Comparison of ENCODE assay signal across 8 cellular contexts in the genomic region with DNA sequence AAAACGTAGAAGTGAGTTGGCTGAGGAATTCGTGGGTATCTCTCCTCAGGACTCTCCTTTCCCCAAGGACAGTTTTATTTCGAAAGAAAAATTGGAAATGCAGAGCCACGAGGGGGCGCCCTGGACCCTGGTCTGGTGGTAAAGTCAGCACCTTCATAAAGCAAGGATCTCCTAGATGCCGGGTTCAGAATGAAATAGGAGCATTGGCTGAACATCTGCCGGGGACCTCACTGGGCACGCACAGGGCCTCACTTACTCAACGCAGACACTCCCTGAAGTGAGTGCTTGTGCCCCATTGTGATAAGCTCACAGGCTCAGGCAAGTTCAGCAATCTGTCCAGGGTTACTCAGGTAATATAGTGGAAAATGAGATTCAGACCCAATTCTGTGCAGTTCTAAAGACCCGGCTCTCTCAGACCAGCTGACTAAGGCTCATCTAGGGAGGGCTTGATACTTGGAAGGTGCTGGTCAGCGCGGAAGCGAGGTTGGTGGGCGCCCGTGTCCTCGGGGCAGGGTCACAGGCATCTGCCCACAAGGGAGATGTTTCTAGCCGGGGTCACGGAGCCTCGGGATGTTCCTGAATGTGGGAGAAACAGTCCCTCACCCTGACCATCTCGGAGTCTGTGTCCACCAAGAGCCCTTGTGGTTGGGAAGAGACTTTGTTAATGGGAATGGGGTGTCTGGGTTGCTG. TPM values are rescaled to one million over a fixed set of nuclear protein-coding genes. Genes with fewer than 3 reads are reported as not detected.
DNase-seq lines count a peak whose midpoint lies in the region; ATAC-seq and TF ChIP-seq lines count a peak whose summit lies in the region.

No MANE protein-coding gene starts in this region.

- TF ChIP-seq EP300 in neural cell (conservative IDR thresholded peaks at IDR 0.05; ENCODE audit: poor library complexity, severe bottlenecking), result no peak
- TF ChIP-seq EP300 in upper lobe of left lung (IDR thresholded peaks at IDR 0.05), result no peak

- peak; percentile 94 for TF ChIP-seq CTCF in C4-2B (conservative IDR thresholded peaks at IDR 0.05)
- peak; percentile 59 for TF ChIP-seq CTCF in neural cell (IDR thresholded peaks at IDR 0.05; ENCODE audit: poor library complexity, severe bottlenecking)
- TF ChIP-seq CTCF in upper lobe of left lung (IDR thresholded peaks at IDR 0.05), result peak in 4 of 6 experiments; percentile 34 to 53 (median 44)

- H3K27me3 ChIP-seq in neural cell (ENCODE audit: insufficient read depth, low read depth, low read length) (no peaks in the 10 kb centered on the region), upper lobe of left lung (peaks cover 0 to 16% (median 6%) of the 10 kb centered on the region in 4 donors)

- H3F3A ChIP-seq in neural cell (ENCODE audit: insufficient read depth, low read length, poor library complexity, severe bottlenecking), result no peaks in the 10 kb centered on the region

- no peaks in the 10 kb centered on the region for H3K9me2 ChIP-seq in neural cell (ENCODE audit: insufficient read depth, low read length)

- no peak for TF ChIP-seq POLR2A in erythroblast (IDR thresholded peaks at IDR 0.05; ENCODE audit: low read length)
- TF ChIP-seq POLR2A in upper lobe of left lung (IDR thresholded peaks at IDR 0.05), result no peak

- WGBS in upper lobe of left lung, 2 donors, result 45 to 52% methylated on average over 20 of the region's 20 CpGs

- H3K27ac ChIP-seq in C4-2B (no peak overlapping the region), neural cell (ENCODE audit: low read length) (no peak overlapping the region), upper lobe of left lung (no peak overlapping the region)

- no peaks in the 10 kb centered on the region for H3K79me2 ChIP-seq in neural cell (replicated peaks; ENCODE audit: insufficient read depth, low read length)

- no peaks in the 10 kb centered on the region for H3K4me1 ChIP-seq in upper lobe of left lung

- DNase-seq in HCEC 1CT (peak; percentile 44), NCI-H524 treated with DMSO at 0.1 percent for 48 hours (lab: John Stamatoyannopoulos, UW) (peak; percentile 14), erythroblast (lab: John Stamatoyannopoulos, UW) (peak; percentile 56 to 77), upper lobe of left lung (peak; percentile 54 to 57)
- peak; percentile 25 to 50 for DNase-seq in activated CD4-positive, alpha-beta T cell treated with anti-CD3 and anti-CD28 coated beads, Interleukin-2, amount 50 U/mL, for 4 hours

- peak; percentile 49 for TF ChIP-seq RAD21 in neural cell (conservative IDR thresholded peaks at IDR 0.05)

- peak in 1 of 2 donors; percentile 33 for ATAC-seq in upper lobe of left lung (ENCODE audit: low FRiP score in 2 of 2)
- no peak for ATAC-seq in HG03159 (IDR thresholded peaks at IDR 0.05; ENCODE audit: unreplicated experiment)

- no peaks in the 10 kb centered on the region for H4K20me1 ChIP-seq in neural cell (ENCODE audit: insufficient read depth)

- H3K9me3 ChIP-seq in neural cell (ENCODE audit: low read length) (no peaks in the 10 kb centered on the region), upper lobe of left lung (no peaks in the 10 kb centered on the region)

- H3K4me3 ChIP-seq in neural cell (ENCODE audit: low read length) (no peak overlapping the region), upper lobe of left lung (no peak overlapping the region)

- H3K4me2 ChIP-seq in neural cell (ENCODE audit: low read length), result no peak overlapping the region

- no peaks in the 10 kb centered on the region for H3K36me3 ChIP-seq in neural cell (ENCODE audit: insufficient read depth, low read length)
- no peaks in the 10 kb centered on the region for H3K36me3 ChIP-seq in upper lobe of left lung

- H2AFZ ChIP-seq in neural cell (ENCODE audit: low read depth, low read length), result no peak overlapping the region

- H3K9ac ChIP-seq in neural cell (ENCODE audit: low read length), result no peak overlapping the region

TF ChIP-seq in neural cell, 6 proteins besides CTCF, POLR2A, EP300 and RAD21:
- TF ChIP-seq MXI1 (conservative IDR thresholded peaks at IDR 0.05; ENCODE audit: poor library complexity, severe bottlenecking) (no peak), TAF1 (IDR thresholded peaks at IDR 0.05; ENCODE audit: low read depth) (no peak), SMC3 (conservative IDR thresholded peaks at IDR 0.05; ENCODE audit: poor library complexity) (peak; percentile 57), POLR2AphosphoS5 (IDR thresholded peaks at IDR 0.05) (no peak), EZH2 (IDR thresholded peaks at IDR 0.05; ENCODE audit: borderline replicate concordance, insufficient read depth, low read length, poor library complexity, severe bottlenecking) (no peak)
- TF ChIP-seq, protein P1, sequence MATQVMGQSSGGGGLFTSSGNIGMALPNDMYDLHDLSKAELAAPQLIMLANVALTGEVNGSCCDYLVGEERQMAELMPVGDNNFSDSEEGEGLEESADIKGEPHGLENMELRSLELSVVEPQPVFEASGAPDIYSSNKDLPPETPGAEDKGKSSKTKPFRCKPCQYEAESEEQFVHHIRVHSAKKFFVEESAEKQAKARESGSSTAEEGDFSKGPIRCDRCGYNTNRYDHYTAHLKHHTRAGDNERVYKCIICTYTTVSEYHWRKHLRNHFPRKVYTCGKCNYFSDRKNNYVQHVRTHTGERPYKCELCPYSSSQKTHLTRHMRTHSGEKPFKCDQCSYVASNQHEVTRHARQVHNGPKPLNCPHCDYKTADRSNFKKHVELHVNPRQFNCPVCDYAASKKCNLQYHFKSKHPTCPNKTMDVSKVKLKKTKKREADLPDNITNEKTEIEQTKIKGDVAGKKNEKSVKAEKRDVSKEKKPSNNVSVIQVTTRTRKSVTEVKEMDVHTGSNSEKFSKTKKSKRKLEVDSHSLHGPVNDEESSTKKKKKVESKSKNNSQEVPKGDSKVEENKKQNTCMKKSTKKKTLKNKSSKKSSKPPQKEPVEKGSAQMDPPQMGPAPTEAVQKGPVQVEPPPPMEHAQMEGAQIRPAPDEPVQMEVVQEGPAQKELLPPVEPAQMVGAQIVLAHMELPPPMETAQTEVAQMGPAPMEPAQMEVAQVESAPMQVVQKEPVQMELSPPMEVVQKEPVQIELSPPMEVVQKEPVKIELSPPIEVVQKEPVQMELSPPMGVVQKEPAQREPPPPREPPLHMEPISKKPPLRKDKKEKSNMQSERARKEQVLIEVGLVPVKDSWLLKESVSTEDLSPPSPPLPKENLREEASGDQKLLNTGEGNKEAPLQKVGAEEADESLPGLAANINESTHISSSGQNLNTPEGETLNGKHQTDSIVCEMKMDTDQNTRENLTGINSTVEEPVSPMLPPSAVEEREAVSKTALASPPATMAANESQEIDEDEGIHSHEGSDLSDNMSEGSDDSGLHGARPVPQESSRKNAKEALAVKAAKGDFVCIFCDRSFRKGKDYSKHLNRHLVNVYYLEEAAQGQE (IDR thresholded peaks at IDR 0.05; ENCODE audit: borderline replicate concordance), result no peak

RNA-seq across cellular contexts. Expression of a gene that starts 55.7 kb away (rescaled TPM):
- 7.6 and 9.9 TPM in 2 replicates for polyA plus RNA-seq in neural cell
- polyA minus RNA-seq in neural cell, result 36.3 and 39.4 TPM in 2 replicates
- total RNA-seq in upper lobe of left lung, result 10 to 100 TPM; 14.7 to 34.8 (median 27.6) TPM

Comparison
In these comparisons a context has a peak if more than half of its experiments do, and no peak if none do; other contexts are left out.
1. CTCF ChIP-seq: peak in every context shown above with its lines; median percentile 94 in C4-2B; 59 in neural cell; 44 in upper lobe of left lung.
2. DNase-seq: peak in every context shown above with its lines; median percentile 66 in erythroblast; 56 in upper lobe of left lung; 44 in HCEC 1CT; 38 in activated CD4-positive, alpha-beta T cell treated with anti-CD3 and anti-CD28 coated beads, Interleukin-2, amount 50 U/mL, for 4 hours; 14 in NCI-H524 treated with DMSO at 0.1 percent for 48 hours.